In genomic region chr1:5960336-5960735, GRCh38 we compare ENCODE assay signal across 25 cellular contexts.
"Had no signal": no experiment of that assay in that cellular context is flagged by ENCODE, and none has a peak within 500 bp of the region (broad histone marks: within the 10 kb centered on the region; RNA-seq: fewer than 3 reads in every experiment).

No MANE protein-coding gene starts in this region.

- H2AFZ ChIP-seq: hepatocyte, parathyroid adenoma had no signal

- H3K4me3 ChIP-seq: adrenal gland, body of pancreas, cardiac muscle cell, gastrocnemius medialis, hepatocyte, psoas muscle, right atrium auricular region, spleen, transverse colon had no signal

- H3K27me3 ChIP-seq: adrenal gland, body of pancreas, cardiac muscle cell, gastrocnemius medialis, hepatocyte, right atrium auricular region, spleen, transverse colon had no signal

- H3K36me3 ChIP-seq: cardiac muscle cell, gastrocnemius medialis had no signal

- H3K4me2 ChIP-seq: hepatocyte had no signal

- H3K9me3 Mint-ChIP-seq: activated naive CD4-positive, alpha-beta T cell treated with anti-CD3 and anti-CD28 coated beads for 36 hours; activated naive CD8-positive, alpha-beta T cell treated with anti-CD3 and anti-CD28 coated beads for 36 hours; effector memory CD8-positive, alpha-beta T cell; mesothelial cell of epicardium had no signal

- H3K4me1 Mint-ChIP-seq: mesothelial cell of epicardium had no signal

- H3K4me3 Mint-ChIP-seq: activated CD4-positive, alpha-beta T cell treated with anti-CD3 and anti-CD28 coated beads for 36 hours; activated CD8-positive, alpha-beta T cell treated with anti-CD3 and anti-CD28 coated beads, Interleukin-2, amount 10 ng/mL, durations not matched to agents 7 days and 5 days; activated naive CD4-positive, alpha-beta T cell treated with anti-CD3 and anti-CD28 coated beads for 36 hours; activated naive CD8-positive, alpha-beta T cell treated with anti-CD3 and anti-CD28 coated beads for 36 hours; effector memory CD8-positive, alpha-beta T cell; mesothelial cell of epicardium; naive B cell had no signal

- H3K27me3 Mint-ChIP-seq: activated CD4-positive, alpha-beta T cell treated with anti-CD3 and anti-CD28 coated beads for 36 hours; activated naive CD8-positive, alpha-beta T cell treated with anti-CD3 and anti-CD28 coated beads for 36 hours; effector memory CD8-positive, alpha-beta T cell had no signal

- H3K79me2 ChIP-seq: hepatocyte, parathyroid adenoma had no signal

- H3K27ac Mint-ChIP-seq: activated CD8-positive, alpha-beta T cell treated with anti-CD3 and anti-CD28 coated beads, Interleukin-2, amount 10 ng/mL, durations not matched to agents 7 days and 5 days; activated naive CD4-positive, alpha-beta T cell treated with anti-CD3 and anti-CD28 coated beads for 36 hours; activated naive CD8-positive, alpha-beta T cell treated with anti-CD3 and anti-CD28 coated beads for 36 hours; mesothelial cell of epicardium had no signal

- H3K4me1 ChIP-seq: adrenal gland, body of pancreas, gastrocnemius medialis, parathyroid adenoma, psoas muscle, right atrium auricular region, transverse colon had no signal

- ATAC-seq: activated CD4-positive, alpha-beta T cell treated with anti-CD3 and anti-CD28 coated beads for 36 hours; activated CD8-positive, alpha-beta T cell treated with anti-CD3 and anti-CD28 coated beads, Interleukin-2, amount 10 ng/mL, durations not matched to agents 7 days and 5 days; body of pancreas; effector memory CD8-positive, alpha-beta T cell; gastrocnemius medialis; left cardiac atrium; psoas muscle had no signal

- DNase-seq: activated CD4-positive, alpha-beta T cell treated with anti-CD3 and anti-CD28 coated beads for 36 hours; activated CD4-positive, CD25-positive, alpha-beta regulatory T cell; activated CD8-positive, alpha-beta T cell treated with anti-CD3 and anti-CD28 coated beads, Interleukin-2, amount 10 ng/mL, durations not matched to agents 7 days and 5 days; activated naive CD4-positive, alpha-beta T cell treated with anti-CD3 and anti-CD28 coated beads for 36 hours; activated naive CD8-positive, alpha-beta T cell treated with anti-CD3 and anti-CD28 coated beads for 36 hours; adrenal gland; body of pancreas; cortex of kidney; effector memory CD8-positive, alpha-beta T cell; erythroblast; gastrocnemius medialis; glutamatergic neuron; islet precursor cell; left cardiac atrium; mammary epithelial cell; naive B cell; spleen; stimulated activated naive CD4-positive, alpha-beta T cell treated with Interleukin-2 at 50 U/mL for 16 hours; transverse colon had no signal

- H3K27ac ChIP-seq: adrenal gland, body of pancreas, cardiac muscle cell, gastrocnemius medialis, hepatocyte, parathyroid adenoma, psoas muscle, right atrium auricular region, spleen, transverse colon had no signal

- H3K9me3 ChIP-seq: adrenal gland, body of pancreas, gastrocnemius medialis, psoas muscle, right atrium auricular region, spleen, transverse colon had no signal
